15 cellular contexts compared by ENCODE assay signal in the genomic region with DNA sequence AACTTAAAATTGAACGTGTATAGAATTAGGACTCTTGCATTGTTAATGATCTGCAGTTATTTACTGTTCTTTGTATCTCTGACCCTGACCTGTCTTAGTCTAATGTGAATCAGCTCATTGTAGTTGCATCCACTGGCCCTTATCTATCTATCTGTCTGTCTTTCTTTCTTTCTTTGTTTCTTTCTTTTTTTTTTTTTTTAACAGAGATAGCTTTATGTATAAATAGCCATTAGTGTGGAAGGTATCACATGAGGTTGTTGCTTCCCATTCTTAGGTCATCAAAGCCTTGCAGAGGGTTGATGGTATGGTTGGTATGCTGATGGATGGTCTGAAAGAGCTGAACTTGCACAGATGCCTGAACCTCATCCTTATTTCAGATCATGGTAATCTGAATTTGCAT. TPM values are rescaled to one million over a fixed set of nuclear protein-coding genes. Genes with fewer than 3 reads are reported as not detected.
A peak's percentile ranks its signal among the peaks of the same experiment; 100 is the strongest.
DNase-seq lines count a peak whose midpoint lies in the region; ATAC-seq and TF ChIP-seq lines count a peak whose summit lies in the region.
"Had no signal": no experiment of that assay in that cellular context is flagged by ENCODE, and none has a peak within 500 bp of the region (broad histone marks: within the 10 kb centered on the region; RNA-seq: fewer than 3 reads in every experiment).

No MANE protein-coding gene starts in this region.

- no peaks in the 10 kb centered on the region for H3K9me3 Mint-ChIP-seq in CD4-positive, alpha-beta T cell

- no peaks in the 10 kb centered on the region for H3K27me3 ChIP-seq in CD4-positive, alpha-beta T cell (ENCODE audit: control insufficient read depth, insufficient read depth, low read length)
- H3K27me3 ChIP-seq: SJSA1 had no signal

- intact Hi-C loops in CD4-positive, alpha-beta T cell (cut with DNase I, micrococcal nuclease), result no loop called here

- H3K27ac Mint-ChIP-seq in CD4-positive, alpha-beta T cell, result no peak overlapping the region

- H3K4me1 Mint-ChIP-seq in CD4-positive, alpha-beta T cell (ENCODE audit: low read depth), result no peaks in the 10 kb centered on the region

- ATAC-seq in CD4-positive, alpha-beta T cell (ENCODE audit: poor library complexity), result no peak
- ATAC-seq: K562 had no signal

- CTCF ChIA-PET in CD4-positive, alpha-beta T cell (lab: Charles Lee), result interaction anchor here (1.3 kb wide), 1 partner anchor 14 kb away, joined by 4 read pairs; no protein-coding TSS in a partner anchor

- H3K4me3 ChIP-seq in cardiac fibroblast (replicated peaks in 1 of 2; ENCODE audit: low read depth in 2 of 2, low read length in 2 of 2), result no peak overlapping the region
- H3K4me3 ChIP-seq: K562, SJSA1 had no signal

- H3K27ac ChIP-seq in CD4-positive, alpha-beta T cell (ENCODE audit: low read depth, low read length), result no peak overlapping the region
- H3K27ac ChIP-seq: C4-2B, SJSA1 had no signal

- no peaks in the 10 kb centered on the region for H3K9me3 ChIP-seq in CD4-positive, alpha-beta T cell (ENCODE audit: control insufficient read depth, low read length)
- H3K9me3 ChIP-seq: Caco-2, SJSA1 had no signal

- no peak for TF ChIP-seq CTCF in cardiac fibroblast (IDR thresholded peaks at IDR 0.05; ENCODE audit: low read depth, low read length)
- TF ChIP-seq CTCF in CD4-positive, alpha-beta T cell (IDR thresholded peaks at IDR 0.05), result no peak

- peak; percentile 7 for DNase-seq in HCEC 1CT
- DNase-seq in cardiac fibroblast (ENCODE audit: low read depth in 2 of 2), result peak; percentile 7 to 11
- peak; percentile 80 for DNase-seq in islet precursor cell
- DNase-seq in CD4-positive, alpha-beta T cell, result no peak
- DNase-seq in SKM-1 (lab: John Stamatoyannopoulos, UW; ENCODE audit: unreplicated experiment), result no peak
- DNase-seq in stimulated activated naive CD4-positive, alpha-beta T cell (lab: John Stamatoyannopoulos, UW), result no peak
- DNase-seq in epidermal melanocyte (ENCODE audit: insufficient read length, low spot score), result no peak
- DNase-seq: Caco-2, DMS53, NCI-H1048, NCI-H1694 treated with DMSO at 0.1 percent for 48 hours, NCI-H446 had no signal

- no peak overlapping the region for H3K4me3 Mint-ChIP-seq in CD4-positive, alpha-beta T cell

- peaks cover 13% of the 10 kb centered on the region for H3K27me3 Mint-ChIP-seq in CD4-positive, alpha-beta T cell

- no peaks in the 10 kb centered on the region for H3K36me3 Mint-ChIP-seq in CD4-positive, alpha-beta T cell (ENCODE audit: low read depth)

- POLR2A ChIA-PET in CD4-positive, alpha-beta T cell (lab: Charles Lee), result no interaction called here

RNA-seq across cellular contexts. Expression of a gene that starts 59.9 kb away (rescaled TPM):
- under 1 TPM; 0.08 TPM for total RNA-seq in CD4-positive, alpha-beta T cell

Comparison
In these comparisons a context has a peak if more than half of its experiments do, and no peak if none do; other contexts are left out.
1. DNase-seq: peak in HCEC 1CT (single experiment), cardiac fibroblast (2 of 2) and islet precursor cell (single experiment); none in CD4-positive, alpha-beta T cell (0 of 10), SKM-1 (single experiment), stimulated activated naive CD4-positive, alpha-beta T cell (0 of 6) and epidermal melanocyte (single experiment).